14 cellular contexts compared by ENCODE assay signal in genomic region chr3:183349421-183350157, GRCh38.
DNase-seq lines count a peak whose midpoint lies in the region; ATAC-seq lines count a peak whose summit lies in the region.
"Had no signal": no experiment of that assay in that cellular context is flagged by ENCODE, and none has a peak within 500 bp of the region (broad histone marks: within the 10 kb centered on the region; RNA-seq: fewer than 3 reads in every experiment).

No MANE protein-coding gene starts in this region.

- peak; percentile 60 for ATAC-seq in activated T-cell treated with anti-CD3 and anti-CD28 coated beads, Interleukin-2, amount 50 U/mL, for 4 hours
- peak; percentile 92 for ATAC-seq in stimulated activated effector memory CD8-positive, alpha-beta T cell treated with anti-CD3 and anti-CD28 coated beads, Interleukin-12 subunit alpha, Interleukin-12 subunit beta, amount 100 ng/mL, for 72 hours
- ATAC-seq in GM18909 (IDR thresholded peaks at IDR 0.05; ENCODE audit: poor library complexity, unreplicated experiment) = no peak
- no peak for ATAC-seq in GM21447 (IDR thresholded peaks at IDR 0.05; ENCODE audit: unreplicated experiment)
- ATAC-seq: heart right ventricle; stimulated activated naive B cell treated with anti-CD40 and anti-IgM and Interleukin-4, amounts not matched to agents 10 μg/mL and 1 μg/mL and 100 μg/mL, for 72 hours had no signal

- H3K4me1 Mint-ChIP-seq in activated T-cell treated with anti-CD3 and anti-CD28 coated beads, Interleukin-2, amount 50 U/mL, for 4 hours (ENCODE audit: low read depth) = peaks cover 21% of the 10 kb centered on the region
- H3K4me1 Mint-ChIP-seq in stimulated activated effector memory CD8-positive, alpha-beta T cell treated with anti-CD3 and anti-CD28 coated beads, Interleukin-12 subunit alpha, Interleukin-12 subunit beta, amount 100 ng/mL, for 72 hours = peaks cover 16% of the 10 kb centered on the region
- H3K4me1 Mint-ChIP-seq: stimulated activated naive B cell treated with anti-CD40 and anti-IgM and Interleukin-4, amounts not matched to agents 10 μg/mL and 1 μg/mL and 100 μg/mL, for 72 hours had no signal

- H3K27me3 Mint-ChIP-seq in activated T-cell treated with anti-CD3 and anti-CD28 coated beads, Interleukin-2, amount 50 U/mL, for 4 hours (ENCODE audit: low read depth) = no peaks in the 10 kb centered on the region

- no peak for DNase-seq in activated T-cell treated with anti-CD3 and anti-CD28 coated beads, Interleukin-2, amount 50 U/mL, for 4 hours
- DNase-seq in activated T-cell treated with anti-CD3 and anti-CD28 coated beads, Interleukin-2, amount 50 U/mL, for 1 hour = no peak
- DNase-seq in NCI-H774 (lab: John Stamatoyannopoulos, UW) (peak; percentile 41), dermis blood vessel endothelial cell (peak; percentile 14)
- DNase-seq in stimulated activated effector memory CD8-positive, alpha-beta T cell treated with anti-CD3 and anti-CD28 coated beads, Interleukin-12 subunit alpha, Interleukin-12 subunit beta, amount 100 ng/mL, for 72 hours (ENCODE audit: low spot score in 2 of 2) = no peak
- no peak for DNase-seq in NK-92 treated with Interleukin-12 subunit alpha and Interleukin-12 subunit beta, amount 100 ng/mL, for 24 hours (lab: John Stamatoyannopoulos, UW)
- DNase-seq: activated CD4-positive, alpha-beta memory T cell treated with anti-CD3 and anti-CD28 coated beads, Interleukin-2, amount 10 ng/mL, durations not matched to agents 7 days and 5 days; dorsolateral prefrontal cortex; heart right ventricle; kidney glomerular epithelial cell; NCI-H2171; stimulated activated naive B cell treated with anti-CD40 and anti-IgM and Interleukin-4, amounts not matched to agents 10 μg/mL and 1 μg/mL and 100 μg/mL, for 72 hours had no signal

- H3K9me3 Mint-ChIP-seq in activated T-cell treated with anti-CD3 and anti-CD28 coated beads, Interleukin-2, amount 50 U/mL, for 4 hours = peaks cover 9% of the 10 kb centered on the region
- peaks cover 6% of the 10 kb centered on the region for H3K9me3 Mint-ChIP-seq in stimulated activated effector memory CD8-positive, alpha-beta T cell treated with anti-CD3 and anti-CD28 coated beads, Interleukin-12 subunit alpha, Interleukin-12 subunit beta, amount 100 ng/mL, for 72 hours

- H3K36me3 Mint-ChIP-seq in activated T-cell treated with anti-CD3 and anti-CD28 coated beads, Interleukin-2, amount 50 U/mL, for 4 hours (ENCODE audit: insufficient read depth) = peaks cover 3% of the 10 kb centered on the region
- no peaks in the 10 kb centered on the region for H3K36me3 Mint-ChIP-seq in stimulated activated effector memory CD8-positive, alpha-beta T cell treated with anti-CD3 and anti-CD28 coated beads, Interleukin-12 subunit alpha, Interleukin-12 subunit beta, amount 100 ng/mL, for 72 hours
- H3K36me3 Mint-ChIP-seq: stimulated activated naive B cell treated with anti-CD40 and anti-IgM and Interleukin-4, amounts not matched to agents 10 μg/mL and 1 μg/mL and 100 μg/mL, for 72 hours had no signal

- peak overlapping the region; percentile 13 for H3K27ac Mint-ChIP-seq in stimulated activated effector memory CD8-positive, alpha-beta T cell treated with anti-CD3 and anti-CD28 coated beads, Interleukin-12 subunit alpha, Interleukin-12 subunit beta, amount 100 ng/mL, for 72 hours
- H3K27ac Mint-ChIP-seq: activated CD4-positive, alpha-beta memory T cell treated with anti-CD3 and anti-CD28 coated beads, Interleukin-2, amount 10 ng/mL, durations not matched to agents 7 days and 5 days; stimulated activated naive B cell treated with anti-CD40 and anti-IgM and Interleukin-4, amounts not matched to agents 10 μg/mL and 1 μg/mL and 100 μg/mL, for 72 hours had no signal

- no peak overlapping the region for H3K4me3 Mint-ChIP-seq in activated T-cell treated with anti-CD3 and anti-CD28 coated beads, Interleukin-2, amount 50 U/mL, for 4 hours
- H3K4me3 Mint-ChIP-seq in stimulated activated effector memory CD8-positive, alpha-beta T cell treated with anti-CD3 and anti-CD28 coated beads, Interleukin-12 subunit alpha, Interleukin-12 subunit beta, amount 100 ng/mL, for 72 hours = peak overlapping the region; percentile 20
- H3K4me3 Mint-ChIP-seq: activated CD4-positive, alpha-beta memory T cell treated with anti-CD3 and anti-CD28 coated beads, Interleukin-2, amount 10 ng/mL, durations not matched to agents 7 days and 5 days; stimulated activated naive B cell treated with anti-CD40 and anti-IgM and Interleukin-4, amounts not matched to agents 10 μg/mL and 1 μg/mL and 100 μg/mL, for 72 hours had no signal

Comparison
In these comparisons a context has a peak if more than half of its experiments do, and no peak if none do; other contexts are left out.
1. ATAC-seq: peak in activated T-cell treated with anti-CD3 and anti-CD28 coated beads, Interleukin-2, amount 50 U/mL, for 4 hours (2 of 2) and stimulated activated effector memory CD8-positive, alpha-beta T cell treated with anti-CD3 and anti-CD28 coated beads, Interleukin-12 subunit alpha, Interleukin-12 subunit beta, amount 100 ng/mL, for 72 hours (single experiment); none in GM18909 (single experiment) and GM21447 (single experiment).
2. DNase-seq: peak in NCI-H774 (single experiment) and dermis blood vessel endothelial cell (single experiment); none in activated T-cell treated with anti-CD3 and anti-CD28 coated beads, Interleukin-2, amount 50 U/mL, for 4 hours (single experiment), activated T-cell treated with anti-CD3 and anti-CD28 coated beads, Interleukin-2, amount 50 U/mL, for 1 hour (single experiment), stimulated activated effector memory CD8-positive, alpha-beta T cell treated with anti-CD3 and anti-CD28 coated beads, Interleukin-12 subunit alpha, Interleukin-12 subunit beta, amount 100 ng/mL, for 72 hours (0 of 2) and NK-92 treated with Interleukin-12 subunit alpha and Interleukin-12 subunit beta, amount 100 ng/mL, for 24 hours (single experiment).